ENCODE assay signal across 1 cellular context in genomic region chr11:131977231-131977630, GRCh38.
TF ChIP-seq lines count a peak whose summit lies in the region.

No MANE protein-coding gene starts in this region.

TF ChIP-seq in SK-N-SH, 30 proteins besides CTCF, POLR2A, EP300 and RAD21 (continued from another document):
- TF ChIP-seq REST (IDR thresholded peaks at IDR 0.05; ENCODE audit: low read depth, low read length) = no peak
- TF ChIP-seq ELF1 (IDR thresholded peaks at IDR 0.05) = no peak
- no peak for TF ChIP-seq FOXJ3 (CRISPR knock-in tag; IDR thresholded peaks at IDR 0.05)
- no peak for TF ChIP-seq PBX3 (IDR thresholded peaks at IDR 0.05)
- TF ChIP-seq JUND (IDR thresholded peaks at IDR 0.05) = no peak
- no peak for TF ChIP-seq ZBTB33 (IDR thresholded peaks at IDR 0.05; ENCODE audit: borderline replicate concordance, low read depth)
- no peak for TF ChIP-seq CHD2 (IDR thresholded peaks at IDR 0.05; ENCODE audit: low read length, partially characterized antibody)
TF ChIP-seq in SK-N-SH: peak in this region for 0.
